In the genomic region with DNA sequence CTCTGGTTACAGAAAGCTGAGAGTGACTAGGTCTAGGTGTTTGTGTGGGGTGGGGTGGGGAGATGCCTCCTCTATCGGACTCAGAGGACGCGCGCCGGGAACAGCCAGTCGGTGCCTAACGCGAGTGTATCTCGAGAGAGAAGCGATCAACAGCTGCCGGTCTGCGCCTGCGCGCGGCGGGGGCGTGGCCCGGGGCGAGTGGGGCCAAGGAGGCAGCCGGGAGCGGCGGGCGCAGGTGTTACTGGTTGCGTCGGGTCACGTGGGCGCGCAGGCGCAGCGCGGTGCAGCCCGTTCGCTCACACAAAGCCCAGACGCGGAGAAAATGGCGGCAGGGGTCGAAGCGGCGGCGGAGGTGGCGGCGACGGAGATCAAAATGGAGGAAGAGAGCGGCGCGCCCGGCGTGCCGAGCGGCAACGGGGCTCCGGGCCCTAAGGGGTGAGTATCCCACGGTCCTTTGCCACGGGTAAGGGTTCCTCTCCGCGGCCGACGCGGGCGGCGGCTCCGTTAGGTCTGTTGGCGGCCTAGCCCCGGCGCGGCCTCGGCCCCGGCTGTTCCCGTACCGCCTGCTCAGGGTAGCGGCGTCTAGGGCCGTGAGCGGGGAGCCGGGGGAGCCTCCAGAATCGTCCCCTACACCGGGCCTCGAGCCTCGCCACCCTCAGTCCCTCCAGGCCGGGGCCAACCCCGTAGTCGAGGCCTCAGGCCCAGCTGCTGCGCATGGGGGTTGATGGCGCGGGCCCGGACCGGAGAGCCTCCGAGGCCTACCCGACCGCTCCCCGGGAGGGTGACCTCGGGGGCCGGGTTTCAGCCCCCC, we compare ENCODE assay signal across 1 cellular context.
TF ChIP-seq lines count a peak whose summit lies in the region.

TSS of gene HNRNPM (plus strand) at position 299 of the 811 bp plus-strand sequence. CDS start at position 323, 24 bp downstream.

TF ChIP-seq in WTC11, 78 proteins besides CTCF, POLR2A, EP300 and RAD21 (continued from another document):
- TF ChIP-seq, protein P1, sequence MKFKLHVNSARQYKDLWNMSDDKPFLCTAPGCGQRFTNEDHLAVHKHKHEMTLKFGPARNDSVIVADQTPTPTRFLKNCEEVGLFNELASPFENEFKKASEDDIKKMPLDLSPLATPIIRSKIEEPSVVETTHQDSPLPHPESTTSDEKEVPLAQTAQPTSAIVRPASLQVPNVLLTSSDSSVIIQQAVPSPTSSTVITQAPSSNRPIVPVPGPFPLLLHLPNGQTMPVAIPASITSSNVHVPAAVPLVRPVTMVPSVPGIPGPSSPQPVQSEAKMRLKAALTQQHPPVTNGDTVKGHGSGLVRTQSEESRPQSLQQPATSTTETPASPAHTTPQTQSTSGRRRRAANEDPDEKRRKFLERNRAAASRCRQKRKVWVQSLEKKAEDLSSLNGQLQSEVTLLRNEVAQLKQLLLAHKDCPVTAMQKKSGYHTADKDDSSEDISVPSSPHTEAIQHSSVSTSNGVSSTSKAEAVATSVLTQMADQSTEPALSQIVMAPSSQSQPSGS (CRISPR knock-in tag; IDR thresholded peaks at IDR 0.05; ENCODE audit: borderline replicate concordance, low read depth): no peak
- TF ChIP-seq SMAD4 (CRISPR knock-in tag; IDR thresholded peaks at IDR 0.05) (no peak), TP53 (CRISPR knock-in tag; IDR thresholded peaks at IDR 0.05) (no peak), ZNF232 (CRISPR knock-in tag; IDR thresholded peaks at IDR 0.05) (peak; percentile 65; the same call in 1 of the 2 replicates), FOXJ3 (CRISPR knock-in tag; IDR thresholded peaks at IDR 0.05; ENCODE audit: borderline replicate concordance) (no peak), FOXK1 (CRISPR knock-in tag; IDR thresholded peaks at IDR 0.05) (peak; percentile 94), ELF4 (CRISPR knock-in tag; IDR thresholded peaks at IDR 0.05; ENCODE audit: low read depth) (0 out of 2 replicates have a peak, but pooled peaks have one; percentile 69), ARID4B (CRISPR knock-in tag; IDR thresholded peaks at IDR 0.05; ENCODE audit: borderline replicate concordance) (peak; percentile 84), CREM (CRISPR knock-in tag; IDR thresholded peaks at IDR 0.05) (peak; percentile 58), GABPB1 (CRISPR knock-in tag; IDR thresholded peaks at IDR 0.05) (no peak), EMX1 (CRISPR knock-in tag; IDR thresholded peaks at IDR 0.05) (no peak)
- TF ChIP-seq, protein P2, sequence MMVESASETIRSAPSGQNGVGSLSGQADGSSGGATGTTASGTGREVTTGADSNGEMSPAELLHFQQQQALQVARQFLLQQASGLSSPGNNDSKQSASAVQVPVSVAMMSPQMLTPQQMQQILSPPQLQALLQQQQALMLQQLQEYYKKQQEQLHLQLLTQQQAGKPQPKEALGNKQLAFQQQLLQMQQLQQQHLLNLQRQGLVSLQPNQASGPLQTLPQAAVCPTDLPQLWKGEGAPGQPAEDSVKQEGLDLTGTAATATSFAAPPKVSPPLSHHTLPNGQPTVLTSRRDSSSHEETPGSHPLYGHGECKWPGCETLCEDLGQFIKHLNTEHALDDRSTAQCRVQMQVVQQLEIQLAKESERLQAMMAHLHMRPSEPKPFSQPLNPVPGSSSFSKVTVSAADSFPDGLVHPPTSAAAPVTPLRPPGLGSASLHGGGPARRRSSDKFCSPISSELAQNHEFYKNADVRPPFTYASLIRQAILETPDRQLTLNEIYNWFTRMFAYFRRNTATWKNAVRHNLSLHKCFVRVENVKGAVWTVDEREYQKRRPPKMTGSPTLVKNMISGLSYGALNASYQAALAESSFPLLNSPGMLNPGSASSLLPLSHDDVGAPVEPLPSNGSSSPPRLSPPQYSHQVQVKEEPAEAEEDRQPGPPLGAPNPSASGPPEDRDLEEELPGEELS (CRISPR knock-in tag; IDR thresholded peaks at IDR 0.05): peak; percentile 62
- TF ChIP-seq, protein P3, sequence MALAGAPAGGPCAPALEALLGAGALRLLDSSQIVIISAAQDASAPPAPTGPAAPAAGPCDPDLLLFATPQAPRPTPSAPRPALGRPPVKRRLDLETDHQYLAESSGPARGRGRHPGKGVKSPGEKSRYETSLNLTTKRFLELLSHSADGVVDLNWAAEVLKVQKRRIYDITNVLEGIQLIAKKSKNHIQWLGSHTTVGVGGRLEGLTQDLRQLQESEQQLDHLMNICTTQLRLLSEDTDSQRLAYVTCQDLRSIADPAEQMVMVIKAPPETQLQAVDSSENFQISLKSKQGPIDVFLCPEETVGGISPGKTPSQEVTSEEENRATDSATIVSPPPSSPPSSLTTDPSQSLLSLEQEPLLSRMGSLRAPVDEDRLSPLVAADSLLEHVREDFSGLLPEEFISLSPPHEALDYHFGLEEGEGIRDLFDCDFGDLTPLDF (CRISPR knock-in tag; IDR thresholded peaks at IDR 0.05): no peak
